Comparison of ENCODE assay signal across 1 cellular context in genomic region chr5:140602165-140602564, GRCh38.
TF ChIP-seq lines count a peak whose summit lies in the region.

No MANE protein-coding gene starts in this region.

TF ChIP-seq in IMR-90, 13 proteins besides CTCF, POLR2A, EP300 and RAD21 (continued from another document):
- TF ChIP-seq RCOR1 (IDR thresholded peaks at IDR 0.05; ENCODE audit: insufficient replicate concordance, low read length) (no peak), MAFK (IDR thresholded peaks at IDR 0.05; ENCODE audit: low read depth, low read length) (no peak)
